Comparison of ENCODE assay signal across 1 cellular context in the genomic region with DNA sequence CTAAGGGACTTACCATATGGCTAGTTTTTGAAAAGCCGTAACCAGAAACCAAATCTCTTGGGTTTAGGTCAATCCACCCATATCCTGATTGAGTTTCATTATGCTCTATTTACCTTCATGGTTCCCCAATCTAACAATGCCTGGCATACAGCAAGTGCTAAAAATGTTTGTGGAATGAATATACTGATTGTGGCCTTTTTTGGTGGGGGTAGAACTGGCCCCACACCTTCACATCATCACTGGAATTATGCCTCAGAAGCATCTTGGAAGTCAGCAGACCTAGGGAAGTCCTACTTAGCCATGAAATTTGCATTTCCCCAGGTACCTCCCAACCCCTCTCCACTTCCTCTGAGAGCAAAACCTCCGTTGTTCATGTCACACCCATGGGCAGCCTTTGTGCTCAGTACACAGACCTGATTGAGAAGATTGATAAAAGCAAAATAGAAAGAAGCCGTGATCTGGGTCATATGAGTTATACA.
TF ChIP-seq lines count a peak whose summit lies in the region.

No MANE protein-coding gene starts in this region.

TF ChIP-seq in GM12878, 131 proteins besides CTCF, POLR2A, EP300 and RAD21 (continued from another document):
- TF ChIP-seq, protein P1, sequence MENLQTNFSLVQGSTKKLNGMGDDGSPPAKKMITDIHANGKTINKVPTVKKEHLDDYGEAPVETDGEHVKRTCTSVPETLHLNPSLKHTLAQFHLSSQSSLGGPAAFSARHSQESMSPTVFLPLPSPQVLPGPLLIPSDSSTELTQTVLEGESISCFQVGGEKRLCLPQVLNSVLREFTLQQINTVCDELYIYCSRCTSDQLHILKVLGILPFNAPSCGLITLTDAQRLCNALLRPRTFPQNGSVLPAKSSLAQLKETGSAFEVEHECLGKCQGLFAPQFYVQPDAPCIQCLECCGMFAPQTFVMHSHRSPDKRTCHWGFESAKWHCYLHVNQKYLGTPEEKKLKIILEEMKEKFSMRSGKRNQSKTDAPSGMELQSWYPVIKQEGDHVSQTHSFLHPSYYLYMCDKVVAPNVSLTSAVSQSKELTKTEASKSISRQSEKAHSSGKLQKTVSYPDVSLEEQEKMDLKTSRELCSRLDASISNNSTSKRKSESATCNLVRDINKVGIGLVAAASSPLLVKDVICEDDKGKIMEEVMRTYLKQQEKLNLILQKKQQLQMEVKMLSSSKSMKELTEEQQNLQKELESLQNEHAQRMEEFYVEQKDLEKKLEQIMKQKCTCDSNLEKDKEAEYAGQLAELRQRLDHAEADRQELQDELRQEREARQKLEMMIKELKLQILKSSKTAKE (IDR thresholded peaks at IDR 0.05; ENCODE audit: low read depth, poor library complexity, severe bottlenecking) = peak; percentile 26
- TF ChIP-seq SREBF2 (IDR thresholded peaks at IDR 0.05; ENCODE audit: low read length) (no peak), PAX5 (IDR thresholded peaks at IDR 0.05; ENCODE audit: borderline replicate concordance, low read depth, low read length) (no peak; the same call in 1 of the 2 replicates), RUNX3 (IDR thresholded peaks at IDR 0.05; ENCODE audit: low read length) (peak; percentile 88), BCL11A (IDR thresholded peaks at IDR 0.05; ENCODE audit: low read depth, low read length) (0 out of 2 replicates have a peak, but pooled peaks have one; percentile 24), ETV6 (conservative IDR thresholded peaks at IDR 0.05 in 1 of 2, IDR thresholded peaks at IDR 0.05 in 1 of 2; ENCODE audit: borderline replicate concordance in 1 of 2, low read depth in 1 of 2) (peak in 1 of 2 experiments; percentile 96; a peak in 2 of 4 replicates), MTA2 (IDR thresholded peaks at IDR 0.05; ENCODE audit: low read depth) (peak; percentile 47; the same call in 1 of the 2 replicates), MEF2B (IDR thresholded peaks at IDR 0.05; ENCODE audit: partially characterized antibody, poor library complexity, severe bottlenecking) (peak; percentile 81), SPI1 (IDR thresholded peaks at IDR 0.05; ENCODE audit: borderline replicate concordance, insufficient read depth, low read depth, low read length) (peak; percentile 81), EED (IDR thresholded peaks at IDR 0.05; ENCODE audit: low read depth) (peak; percentile 85), DPF2 (IDR thresholded peaks at IDR 0.05) (peak; percentile 56), CBFB (IDR thresholded peaks at IDR 0.05; ENCODE audit: low read depth) (peak; percentile 20; the same call in 1 of the 2 replicates)
